In genomic region chr1:210743038-210743437, GRCh38 we compare ENCODE assay signal across 1 cellular context.
TF ChIP-seq lines count a peak whose summit lies in the region.

No MANE protein-coding gene starts in this region.

TF ChIP-seq in K562, 482 proteins besides CTCF, POLR2A, EP300 and RAD21 (continued from another document):
- no peak for TF ChIP-seq RNF2 (IDR thresholded peaks at IDR 0.05)
- TF ChIP-seq PRDM10 (IDR thresholded peaks at IDR 0.05; ENCODE audit: partially characterized antibody), result no peak
- no peak for TF ChIP-seq POLR2AphosphoS5 (IDR thresholded peaks at IDR 0.05; ENCODE audit: control insufficient read depth, insufficient read depth, low read depth, low read length)
- TF ChIP-seq FOXM1 (IDR thresholded peaks at IDR 0.05; ENCODE audit: low read depth), result no peak
- TF ChIP-seq FOXM1 (CRISPR knock-in tag; IDR thresholded peaks at IDR 0.05; ENCODE audit: low read depth), result no peak
- TF ChIP-seq ZNF146 (CRISPR knock-in tag; IDR thresholded peaks at IDR 0.05; ENCODE audit: unreplicated experiment), result no peak
- TF ChIP-seq RBM17 (IDR thresholded peaks at IDR 0.05; ENCODE audit: borderline replicate concordance, low read depth, low read length), result no peak
